8 cellular contexts compared by ENCODE assay signal in the genomic region with DNA sequence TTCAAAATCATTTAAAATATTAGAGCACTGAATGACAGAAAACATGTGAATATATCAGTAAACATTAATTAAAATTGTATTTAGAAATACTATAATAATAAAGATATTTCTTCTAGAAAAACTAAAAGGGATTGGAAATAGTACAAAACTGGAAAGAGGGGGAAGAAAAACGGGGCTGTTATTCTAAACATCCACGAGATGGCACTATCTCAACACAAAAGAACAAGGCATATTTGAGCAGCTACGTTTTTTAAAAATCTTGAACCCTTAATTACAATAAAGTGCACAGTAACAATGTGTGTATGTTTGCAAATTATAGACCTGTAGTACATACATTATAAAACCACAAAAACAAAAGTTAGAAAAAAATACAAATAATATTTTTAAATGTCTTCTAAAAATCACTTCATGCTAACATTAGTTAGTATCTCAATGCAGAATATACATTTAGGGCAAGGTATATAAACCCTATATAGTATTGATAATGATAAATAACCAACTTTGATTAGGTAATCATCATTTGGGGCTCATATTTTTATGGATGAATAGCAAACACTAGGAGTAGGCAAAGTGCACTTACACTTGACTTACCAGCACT. TPM values are rescaled to one million over a fixed set of nuclear protein-coding genes. Genes with fewer than 3 reads are reported as not detected.
DNase-seq lines count a peak whose midpoint lies in the region; ATAC-seq and TF ChIP-seq lines count a peak whose summit lies in the region.

No MANE protein-coding gene starts in this region.

- TF ChIP-seq CTCF in foreskin fibroblast (IDR thresholded peaks at IDR 0.05; ENCODE audit: low read depth, low read length), result peak; percentile 62
- peak in 4 of 7 experiments; percentile 34 to 63 (median 38) for TF ChIP-seq CTCF in stomach (IDR thresholded peaks at IDR 0.05)

- H3K27ac ChIP-seq in SK-N-MC (no peak overlapping the region), stomach (no peak overlapping the region)

- H3K9me3 ChIP-seq in SK-N-MC (ENCODE audit: low read depth, low read length), result no peaks in the 10 kb centered on the region
- H3K9me3 ChIP-seq in stomach, result no peaks in the 10 kb centered on the region

- TF ChIP-seq EP300 in stomach (IDR thresholded peaks at IDR 0.05), result no peak

- H3K36me3 ChIP-seq in SK-N-MC (ENCODE audit: insufficient read depth, low read length) (no peaks in the 10 kb centered on the region), stomach (peaks cover 0 to 24% (median 14%) of the 10 kb centered on the region in 4 donors)

- no peak overlapping the region for H3K9ac ChIP-seq in SK-N-MC (ENCODE audit: insufficient read length)

- DNase-seq in NCI-H510A treated with DMSO at 0.1 percent for 48 hours (lab: John Stamatoyannopoulos, UW), result peak; percentile 15
- no peak for DNase-seq in NCI-H510A (lab: John Stamatoyannopoulos, UW)
- peak; percentile 13 for DNase-seq in HT1080 (ENCODE audit: low read depth)
- DNase-seq in SK-N-MC (ENCODE audit: low read depth, low spot score), result peak; percentile 16
- peak; percentile 2 to 48 for DNase-seq in foreskin fibroblast
- DNase-seq in stomach, result no peak
- no peak for DNase-seq in activated gamma-delta T cell (lab: John Stamatoyannopoulos, UW)

- ATAC-seq in HG03457 (IDR thresholded peaks at IDR 0.05; ENCODE audit: unreplicated experiment), result no peak

- H3K4me1 ChIP-seq in stomach, result no peaks in the 10 kb centered on the region

- no peak for TF ChIP-seq POLR2A in stomach (IDR thresholded peaks at IDR 0.05)

- H3K27me3 ChIP-seq in stomach, result no peaks in the 10 kb centered on the region

- WGBS in stomach, 5 donors, result 1 to 3% (median 2%) methylated on average over 3 of the region's 3 CpGs

- intact Hi-C loops in stomach (cut with DNase I; ENCODE audit: low total_unique reads), result loop anchor here (10.0 kb wide), 1 partner anchor 277 kb away; no protein-coding TSS in a partner anchor

- H3K4me3 ChIP-seq in SK-N-MC (no peak overlapping the region), foreskin fibroblast (ENCODE audit: low read depth in 1 of 2, low read length in 2 of 2) (no peak overlapping the region), stomach (no peak overlapping the region)

RNA-seq across cellular contexts. Expression of gene PNISR, which starts 42.5 kb away (rescaled TPM):
- 28.6 and 34.3 TPM in 2 replicates for total RNA-seq in HT1080 (2014; rRNA removed; shearing (Covaris generic))
- 28.1 and 32.6 TPM in 2 replicates for polyA plus RNA-seq in HT1080 (2015; cell fraction: cytosol; rRNA removed)
- polyA plus RNA-seq in HT1080 (2015; cell fraction: nucleus; rRNA removed), result 522 and 599 TPM in 2 replicates
- total RNA-seq in stomach, result 100 to 1,000 TPM in 4 of 5 donors, 10 to 100 TPM in 1; 84.3 to 320 (median 197) TPM
- 10 to 100 TPM; 16.9 to 37.9 (median 24.1) TPM for polyA plus RNA-seq in stomach

RNA-seq across cellular contexts. Expression of gene USP45, which starts 47.6 kb away (rescaled TPM):
- 12.3 and 12.5 TPM in 2 replicates for total RNA-seq in HT1080 (2014; rRNA removed; shearing (Covaris generic))
- 16.2 and 17.2 TPM in 2 replicates for polyA plus RNA-seq in HT1080 (2015; cell fraction: cytosol; rRNA removed)
- 28.0 and 37.7 TPM in 2 replicates for polyA plus RNA-seq in HT1080 (2015; cell fraction: nucleus; rRNA removed)
- total RNA-seq in stomach, result 100 to 1,000 TPM in 1 of 5 donors, 10 to 100 TPM in 3, 1 to 10 TPM in 1; 9.4 to 235 (median 31.3) TPM
- 1 to 10 TPM; 2.6 to 5.3 (median 3.1) TPM for polyA plus RNA-seq in stomach

Comparison
In these comparisons a context has a peak if more than half of its experiments do, and no peak if none do; other contexts are left out.
1. DNase-seq: peak in NCI-H510A treated with DMSO at 0.1 percent for 48 hours (single experiment), HT1080 (single experiment), SK-N-MC (single experiment) and foreskin fibroblast (2 of 2); none in NCI-H510A (single experiment), stomach (single experiment) and activated gamma-delta T cell (single experiment).